In the genomic region with DNA sequence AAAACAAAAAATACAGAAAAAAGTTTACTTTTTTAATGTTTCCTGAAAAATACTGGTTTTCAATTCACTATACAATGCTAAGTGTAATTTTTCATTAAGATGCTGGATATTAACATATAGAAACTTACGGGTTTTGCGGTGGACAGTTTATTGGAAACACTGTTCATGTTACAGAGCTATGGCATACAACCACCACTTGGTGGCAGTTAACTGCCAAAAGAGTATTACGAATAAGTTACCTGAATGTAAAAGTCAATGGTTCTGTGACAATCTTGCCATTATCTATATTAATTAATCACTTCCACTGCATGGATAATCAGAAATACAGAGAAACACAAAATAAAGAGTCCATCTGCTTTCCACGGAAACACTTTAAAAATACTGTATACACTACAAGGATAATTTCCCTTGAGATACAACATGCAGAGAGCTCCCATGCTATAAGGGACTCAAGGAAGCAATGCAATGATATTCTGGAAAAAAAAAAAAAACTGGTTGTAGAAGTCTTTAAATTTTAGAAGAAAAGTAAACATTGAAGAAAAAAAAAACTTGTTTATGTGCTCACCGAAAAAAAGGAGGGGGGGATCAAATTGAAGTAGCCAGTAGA, we compare ENCODE assay signal across 8 cellular contexts.
A peak's percentile ranks its signal among the peaks of the same experiment; 100 is the strongest.
DNase-seq lines count a peak whose midpoint lies in the region; ATAC-seq and TF ChIP-seq lines count a peak whose summit lies in the region.

No MANE protein-coding gene starts in this region.

- TF ChIP-seq CTCF in RWPE1 (conservative IDR thresholded peaks at IDR 0.05; ENCODE audit: low read depth): peak; percentile 78
- peak; percentile 78 for TF ChIP-seq CTCF in endothelial cell (IDR thresholded peaks at IDR 0.05; ENCODE audit: unreplicated experiment)
- peak; percentile 68 for TF ChIP-seq CTCF in neural progenitor cell (IDR thresholded peaks at IDR 0.05)

- no peaks in the 10 kb centered on the region for H3F3A ChIP-seq in neural progenitor cell (ENCODE audit: low read depth)

- H3K4me2 ChIP-seq in neural progenitor cell: no peak overlapping the region

- H3K36me3 ChIP-seq in neural progenitor cell: no peaks in the 10 kb centered on the region

- no peaks in the 10 kb centered on the region for H4K20me1 ChIP-seq in neural progenitor cell (ENCODE audit: low read depth)

- no peak overlapping the region for H3K4me3 ChIP-seq in neural progenitor cell

- H3K4me1 ChIP-seq in neural progenitor cell: no peaks in the 10 kb centered on the region

- H3K27ac ChIP-seq in RWPE1 (no peak overlapping the region), neural progenitor cell (no peak overlapping the region)

- POLR2A ChIA-PET in RWPE1 (lab: Yijun Ruan, JAX; ENCODE audit: low non-redundant PET): no interaction called here

- no peaks in the 10 kb centered on the region for H3K79me2 ChIP-seq in neural progenitor cell (ENCODE audit: low read depth)

- no peak for DNase-seq in activated CD8-positive, alpha-beta memory T cell treated with anti-CD3 and anti-CD28 coated beads, Interleukin-2, amount 10 ng/mL, durations not matched to agents 7 days and 5 days
- DNase-seq in activated CD8-positive, alpha-beta memory T cell treated with anti-CD3 and anti-CD28 coated beads, Interleukin-2, amount 50 U/mL, for 48 hours: no peak
- DNase-seq in RWPE1 (ENCODE audit: low spot score) (peak; percentile 1), endothelial cell (ENCODE audit: low spot score) (no peak), neural progenitor cell (ENCODE audit: low spot score) (peak; percentile 38), NOMO-1 treated with dmso at 0.1 percent for 144 hours (lab: John Stamatoyannopoulos, UW; ENCODE audit: unreplicated experiment) (no peak)

- no peak overlapping the region for H3K4me3 Mint-ChIP-seq in activated CD8-positive, alpha-beta memory T cell treated with anti-CD3 and anti-CD28 coated beads, Interleukin-2, amount 10 ng/mL, durations not matched to agents 7 days and 5 days
- H3K4me3 Mint-ChIP-seq in endothelial cell (ENCODE audit: unreplicated experiment) (no peak overlapping the region), neural progenitor cell (no peak overlapping the region)

- H3K9ac ChIP-seq in neural progenitor cell: no peak overlapping the region

- H3K36me3 Mint-ChIP-seq in activated CD8-positive, alpha-beta memory T cell treated with anti-CD3 and anti-CD28 coated beads, Interleukin-2, amount 10 ng/mL, durations not matched to agents 7 days and 5 days: no peaks in the 10 kb centered on the region
- H3K36me3 Mint-ChIP-seq in endothelial cell (ENCODE audit: low read depth, unreplicated experiment): no peaks in the 10 kb centered on the region
- H3K36me3 Mint-ChIP-seq in neural progenitor cell: no peaks in the 10 kb centered on the region

- no peaks in the 10 kb centered on the region for H3K9me3 ChIP-seq in neural progenitor cell (ENCODE audit: low read depth)

- H3K27me3 ChIP-seq in neural progenitor cell: no peaks in the 10 kb centered on the region

- no peaks in the 10 kb centered on the region for H3K27me3 Mint-ChIP-seq in activated CD8-positive, alpha-beta memory T cell treated with anti-CD3 and anti-CD28 coated beads, Interleukin-2, amount 10 ng/mL, durations not matched to agents 7 days and 5 days
- no peaks in the 10 kb centered on the region for H3K27me3 Mint-ChIP-seq in endothelial cell (ENCODE audit: unreplicated experiment)
- H3K27me3 Mint-ChIP-seq in neural progenitor cell (ENCODE audit: insufficient read depth, low read depth): no peaks in the 10 kb centered on the region

- H3K27ac Mint-ChIP-seq in activated CD8-positive, alpha-beta memory T cell treated with anti-CD3 and anti-CD28 coated beads, Interleukin-2, amount 10 ng/mL, durations not matched to agents 7 days and 5 days: no peak overlapping the region
- H3K27ac Mint-ChIP-seq in endothelial cell (ENCODE audit: unreplicated experiment) (no peak overlapping the region), neural progenitor cell (no peak overlapping the region)

- H3K4me1 Mint-ChIP-seq in activated CD8-positive, alpha-beta memory T cell treated with anti-CD3 and anti-CD28 coated beads, Interleukin-2, amount 10 ng/mL, durations not matched to agents 7 days and 5 days: peaks cover 3% of the 10 kb centered on the region
- H3K4me1 Mint-ChIP-seq in endothelial cell (ENCODE audit: unreplicated experiment): no peaks in the 10 kb centered on the region
- no peaks in the 10 kb centered on the region for H3K4me1 Mint-ChIP-seq in neural progenitor cell

- no peak overlapping the region for H2AFZ ChIP-seq in neural progenitor cell (replicated peaks)

- no peaks in the 10 kb centered on the region for H3K9me3 Mint-ChIP-seq in activated CD8-positive, alpha-beta memory T cell treated with anti-CD3 and anti-CD28 coated beads, Interleukin-2, amount 10 ng/mL, durations not matched to agents 7 days and 5 days (ENCODE audit: low read depth)
- H3K9me3 Mint-ChIP-seq in endothelial cell (ENCODE audit: unreplicated experiment): no peaks in the 10 kb centered on the region
- no peaks in the 10 kb centered on the region for H3K9me3 Mint-ChIP-seq in neural progenitor cell

- peak; percentile 76 for ATAC-seq in activated CD8-positive, alpha-beta memory T cell treated with anti-CD3 and anti-CD28 coated beads, Interleukin-2, amount 10 ng/mL, durations not matched to agents 7 days and 5 days
- ATAC-seq in GM19468 (IDR thresholded peaks at IDR 0.05; ENCODE audit: extremely low read depth, unreplicated experiment): peak; percentile 83
- ATAC-seq in HG03439 (IDR thresholded peaks at IDR 0.05; ENCODE audit: unreplicated experiment): peak; percentile 86

- CTCF ChIA-PET in activated CD8-positive, alpha-beta memory T cell treated with anti-CD3 and anti-CD28 coated beads, Interleukin-2, amount 10 ng/mL, durations not matched to agents 7 days and 5 days (lab: Charles Lee): interaction anchor here (0.6 to 2.6 kb wide), 9 partner anchors 10 to 361 kb away, joined by 3 to 10 read pairs (median 3); a partner anchor contains a TSS
- CTCF ChIA-PET in RWPE1 (lab: Yijun Ruan, JAX): interaction anchor here (0.6 to 1.0 kb wide), 3 partner anchors 46 to 116 kb away, joined by 3 read pairs; no protein-coding TSS in a partner anchor

Comparison
In these comparisons a context has a peak if more than half of its experiments do, and no peak if none do; other contexts are left out.
1. DNase-seq: peak in RWPE1 (single experiment) and neural progenitor cell (single experiment); none in activated CD8-positive, alpha-beta memory T cell treated with anti-CD3 and anti-CD28 coated beads, Interleukin-2, amount 10 ng/mL, durations not matched to agents 7 days and 5 days (single experiment), activated CD8-positive, alpha-beta memory T cell treated with anti-CD3 and anti-CD28 coated beads, Interleukin-2, amount 50 U/mL, for 48 hours (single experiment), endothelial cell (single experiment) and NOMO-1 treated with dmso at 0.1 percent for 144 hours (single experiment).
2. Peak in every context shown above with its lines, with median percentiles within 50 percentile points of each other: ATAC-seq and CTCF ChIP-seq.